ENCODE assay signal across 8 cellular contexts in genomic region chr7:150405584-150406310, GRCh38. TPM values are rescaled to one million over a fixed set of nuclear protein-coding genes. Genes with fewer than 3 reads are reported as not detected.
A peak's percentile ranks its signal among the peaks of the same experiment; 100 is the strongest.
DNase-seq lines count a peak whose midpoint lies in the region; ATAC-seq and TF ChIP-seq lines count a peak whose summit lies in the region.

No MANE protein-coding gene starts in this region.

- peak overlapping the region; percentile 69 for H3K4me3 ChIP-seq in GM12865 (ENCODE audit: low read depth, low read length)
- H3K4me3 ChIP-seq in OCI-LY7 (ENCODE audit: low read depth, low read length, poor library complexity, severe bottlenecking): peak overlapping the region; percentile 80
- H3K4me3 ChIP-seq in skin epidermis: peak overlapping the region; percentile 50 to 82 (median 59)

- H3K4me1 ChIP-seq in OCI-LY7 (ENCODE audit: insufficient read depth, low read length, poor library complexity, severe bottlenecking): peaks cover 40% of the 10 kb centered on the region

- no peaks in the 10 kb centered on the region; the same call in 1 of the 2 replicates for H3K79me2 ChIP-seq in OCI-LY7 (ENCODE audit: insufficient read depth, low read depth, low read length)

- H3K36me3 ChIP-seq in OCI-LY7 (ENCODE audit: insufficient read depth, low read length): peaks cover 7% of the 10 kb centered on the region

- peak; percentile 59 for DNase-seq in GM12865 (ENCODE audit: low read depth)
- DNase-seq in OCI-LY7 (ENCODE audit: low spot score): peak; percentile 64
- peak; percentile 58 for DNase-seq in iPS-NIHi7 (ENCODE audit: extremely low spot score)

- peak overlapping the region; percentile 89 to 96 (median 93) for H3K4me3 Mint-ChIP-seq in brain

- peak overlapping the region; percentile 87; the same call in 1 of the 2 replicates for H2AFZ ChIP-seq in OCI-LY7 (ENCODE audit: low read length)

- no peaks in the 10 kb centered on the region for H3K9me2 ChIP-seq in OCI-LY7 (ENCODE audit: insufficient read depth, low read length)

- TF ChIP-seq CTCF in GM12865 (IDR thresholded peaks at IDR 0.05; ENCODE audit: insufficient read depth, low read depth, low read length, missing control alignments): no peak
- TF ChIP-seq CTCF in OCI-LY7 (conservative IDR thresholded peaks at IDR 0.05; ENCODE audit: low read length): no peak; the same call in 1 of the 2 replicates
- no peak for TF ChIP-seq CTCF in brain (conservative IDR thresholded peaks at IDR 0.05)

- H3K27ac Mint-ChIP-seq in brain: peak overlapping the region; percentile 79 to 96 (median 94)

- CTCF ChIA-PET in OCI-LY7 (lab: Charles Lee; ENCODE audit: unreplicated experiment): interaction anchor here (0.5 to 0.7 kb wide), 5 partner anchors 33 to 623 kb away, joined by 3 to 4 read pairs (median 3); partner anchors contain the start of gene ABCB8

- intact Hi-C loops in OCI-LY7 (cut with micrococcal nuclease; ENCODE audit: unreplicated experiment): loop anchor here (1.0 to 2.0 kb wide), 2 partner anchors 26 to 37 kb away; partner anchors contain the start of genes REPIN1 and ZNF775

- no TSS peak for BruUV-seq in OCI-LY7 (replicated peaks; lab: Mats Ljungman, UMichigan)

- peaks cover 0 to 2% (median 0%) of the 10 kb centered on the region in 5 experiments for H3K9me3 Mint-ChIP-seq in brain

- peaks cover 9% of the 10 kb centered on the region for H3K36me3 Mint-ChIP-seq in brain

- no peaks in the 10 kb centered on the region for H3K9me3 ChIP-seq in OCI-LY7 (ENCODE audit: low read length)

- H3K4me2 ChIP-seq in OCI-LY7 (ENCODE audit: low read length): peak overlapping the region; percentile 96

- POLR2A ChIA-PET in OCI-LY7 (lab: Charles Lee): interaction anchor here (0.8 to 3.2 kb wide), 7 partner anchors 24 to 52 kb away, joined by 3 to 20 read pairs (median 10); partner anchors contain the start of gene REPIN1

- H4K20me1 ChIP-seq in OCI-LY7 (ENCODE audit: insufficient read depth, low read length): no peaks in the 10 kb centered on the region

- peak overlapping the region; percentile 89 for H3K27ac ChIP-seq in OCI-LY7 (ENCODE audit: low read depth, low read length, poor library complexity, severe bottlenecking)
- peak overlapping the region; percentile 42 to 99 (median 94) for H3K27ac ChIP-seq in skin epidermis

- peaks cover 60% of the 10 kb centered on the region for H3K4me1 Mint-ChIP-seq in brain

- peaks cover 12% of the 10 kb centered on the region for H3K27me3 Mint-ChIP-seq in brain

- no peak for ATAC-seq in GM21786 (IDR thresholded peaks at IDR 0.05; ENCODE audit: unreplicated experiment)
- no peak for ATAC-seq in HG02970 (IDR thresholded peaks at IDR 0.05; ENCODE audit: low FRiP score, unreplicated experiment)
- no peak for ATAC-seq in HG03095 (IDR thresholded peaks at IDR 0.05; ENCODE audit: unreplicated experiment)

RNA-seq across cellular contexts. Expression of gene ZNF775, which starts 26.6 kb away (rescaled TPM):
- total RNA-seq in OCI-LY7 (2014; rRNA removed; shearing (Covaris generic)): 4.7 and 5.5 TPM in 2 replicates
- total RNA-seq in OCI-LY7 (2022): 6.5 and 7.7 TPM in 2 replicates
- 23.0 TPM for polyA plus RNA-seq in brain (ENCODE audit: insufficient read depth, low read depth, low replicate concordance)

RNA-seq across cellular contexts. Expression of gene REPIN1, which starts 37.1 kb away (rescaled TPM):
- total RNA-seq in OCI-LY7 (2014; rRNA removed; shearing (Covaris generic)): 36.9 and 46.2 TPM in 2 replicates
- 19.0 and 21.7 TPM in 2 replicates for total RNA-seq in OCI-LY7 (2022)
- polyA plus RNA-seq in brain (ENCODE audit: insufficient read depth, low read depth, low replicate concordance): 146 TPM

RNA-seq across cellular contexts. Expression of gene GIMAP8, which starts 44.7 kb away (rescaled TPM):
- total RNA-seq in OCI-LY7 (2014; rRNA removed; shearing (Covaris generic)): not detected in 2 replicates
- total RNA-seq in OCI-LY7 (2022): not detected in 2 replicates
- 1.9 TPM for polyA plus RNA-seq in brain (ENCODE audit: insufficient read depth, low read depth, low replicate concordance)
